Comparison of ENCODE assay signal across 21 cellular contexts in genomic region chr16:56081371-56081770, GRCh38.
"Had no signal": no experiment of that assay in that cellular context is flagged by ENCODE, and none has a peak within 500 bp of the region (broad histone marks: within the 10 kb centered on the region; RNA-seq: fewer than 3 reads in every experiment).

No MANE protein-coding gene starts in this region.

- FAIRE-seq: colon, endothelial cell of umbilical vein, frontal cortex, islet of Langerhans, keratinocyte had no signal

- H3K4me1 ChIP-seq: esophagus muscularis mucosa, foreskin keratinocyte, gastroesophageal sphincter, heart left ventricle, left lung, lower lobe of right lung had no signal

- H3K4me3 ChIP-seq: coronary artery, dorsolateral prefrontal cortex, esophagus muscularis mucosa, gastroesophageal sphincter, heart left ventricle, left lung, lower lobe of right lung had no signal

- H3K9me3 ChIP-seq: heart left ventricle, left lung, lower lobe of right lung had no signal

- H3K27ac ChIP-seq: coronary artery, dorsolateral prefrontal cortex, esophagus muscularis mucosa, foreskin keratinocyte, gastroesophageal sphincter, heart left ventricle, left lung, lower lobe of right lung had no signal

- H3K27me3 ChIP-seq: esophagus muscularis mucosa, foreskin keratinocyte, heart left ventricle had no signal

- H3K36me3 ChIP-seq: esophagus muscularis mucosa, gastroesophageal sphincter, heart left ventricle, left lung, lower lobe of right lung had no signal

- DNase-seq: dermis blood vessel endothelial cell; dorsolateral prefrontal cortex; effector CD4-positive, alpha-beta T cell; effector memory CD4-positive, alpha-beta T cell; foreskin keratinocyte; heart left ventricle; hippocampal formation; left cardiac atrium; left ventricle myocardium superior; lower lobe of right lung; mesendoderm; midbrain had no signal
